ENCODE assay signal across 1 cellular context in genomic region chr3:49357466-49358216, GRCh38.
TF ChIP-seq lines count a peak whose summit lies in the region.

No MANE protein-coding gene starts in this region.

TF ChIP-seq in HCT116, 20 proteins besides CTCF, POLR2A, EP300 and RAD21 (continued from another document):
- TF ChIP-seq REST (IDR thresholded peaks at IDR 0.05; ENCODE audit: low read depth): no peak
